ENCODE assay signal across 25 cellular contexts in genomic region chr14:63431466-63431865, GRCh38.
"Had no signal": no experiment of that assay in that cellular context is flagged by ENCODE, and none has a peak within 500 bp of the region (broad histone marks: within the 10 kb centered on the region; RNA-seq: fewer than 3 reads in every experiment).

No MANE protein-coding gene starts in this region.

- ATAC-seq: activated CD4-positive, alpha-beta T cell treated with anti-CD3 and anti-CD28 coated beads for 36 hours; foreskin keratinocyte; heart left ventricle; left cardiac atrium; stimulated activated naive B cell treated with anti-CD40 and anti-IgM and Interleukin-4, amounts not matched to agents 10 μg/mL and 1 μg/mL and 100 μg/mL, for 72 hours had no signal

- H3K27me3 ChIP-seq: adrenal gland, ascending aorta, brain microvascular endothelial cell, foreskin keratinocyte, heart left ventricle, neutrophil, ovary, testis, upper lobe of left lung had no signal

- H3K4me3 ChIP-seq: adrenal gland, ascending aorta, heart left ventricle, ovary, testis, upper lobe of left lung had no signal

- H3K27ac ChIP-seq: adrenal gland, ascending aorta, brain microvascular endothelial cell, foreskin keratinocyte, neutrophil, ovary, testis had no signal

- H3K36me3 ChIP-seq: adrenal gland, ascending aorta, brain microvascular endothelial cell, heart left ventricle, neutrophil, ovary, upper lobe of left lung had no signal

- DNase-seq: activated B cell treated with CpG ODN at 0.5 μM for 24 hours; activated CD4-positive, alpha-beta T cell treated with anti-CD3 and anti-CD28 coated beads for 36 hours; activated CD4-positive, alpha-beta T cell treated with anti-CD3 and anti-CD28 coated beads, Interleukin-2, amount 50 U/mL, for 4 hours; activated CD8-positive, alpha-beta memory T cell treated with anti-CD3 and anti-CD28 coated beads for 24 hours; activated CD8-positive, alpha-beta memory T cell treated with anti-CD3 and anti-CD28 coated beads, Interleukin-2, amount 50 U/mL, for 4 hours; activated naive CD4-positive, alpha-beta T cell; activated T-cell treated with anti-CD3 and anti-CD28 coated beads, Interleukin-2, amount 50 U/mL, for 24 hours; adrenal gland; brain microvascular endothelial cell; caudate nucleus; dermis blood vessel endothelial cell; effector memory CD4-positive, alpha-beta T cell; foreskin keratinocyte; heart left ventricle; islet precursor cell; left cardiac atrium; ovary; stimulated activated CD4-positive, alpha-beta T cell treated with anti-CD3 and anti-CD28 coated beads, Interleukin-2, amount 100 ng/mL, for 48 hours; stimulated activated CD8-positive, alpha-beta memory T cell treated with anti-CD3 and anti-CD28 coated beads, Interleukin-4, amount 100 ng/mL, for 48 hours; stimulated activated naive B cell treated with anti-CD40 and anti-IgM and Interleukin-4, amounts not matched to agents 10 μg/mL and 1 μg/mL and 100 μg/mL, for 72 hours; T-helper 1 cell; testis; upper lobe of left lung had no signal

- H3K9me3 ChIP-seq: adrenal gland, ascending aorta, heart left ventricle, neutrophil, ovary, testis, upper lobe of left lung had no signal
